Comparison of ENCODE assay signal across 8 cellular contexts in genomic region chr9:34647084-34647403, GRCh38. TPM values are rescaled to one million over a fixed set of nuclear protein-coding genes. Genes with fewer than 3 reads are reported as not detected.
DNase-seq lines count a peak whose midpoint lies in the region; ATAC-seq and TF ChIP-seq lines count a peak whose summit lies in the region.

No MANE protein-coding gene starts in this region.

- H3K27ac ChIP-seq in heart right ventricle (peak overlapping the region; percentile 84 to 97 (median 91)), body of pancreas (peak overlapping the region; percentile 63 to 86 (median 82)), mesendoderm (ENCODE audit: low read depth, low read length) (peak overlapping the region; percentile 40)

- peak in 1 of 8 donors; percentile 2 for ATAC-seq in heart right ventricle
- peak; percentile 0 for ATAC-seq in body of pancreas
- no peak for ATAC-seq in GM21723 (IDR thresholded peaks at IDR 0.05; ENCODE audit: unreplicated experiment)
- no peak for ATAC-seq in GM21619 (IDR thresholded peaks at IDR 0.05; ENCODE audit: unreplicated experiment)
- no peak for ATAC-seq in GM21526 (IDR thresholded peaks at IDR 0.05; ENCODE audit: low FRiP score, unreplicated experiment)

- H3K4me1 ChIP-seq in heart right ventricle (peaks cover 9 to 40% (median 34%) of the 10 kb centered on the region in 9 donors), body of pancreas (peaks cover 53% of the 10 kb centered on the region), mesendoderm (ENCODE audit: control insufficient read depth, low read depth, low read length) (peaks cover 13% of the 10 kb centered on the region)

- H3K4me2 ChIP-seq in mesendoderm (ENCODE audit: low read length) = peak overlapping the region; percentile 77

- peaks cover 0 to 31% (median 13%) of the 10 kb centered on the region in 9 donors for H3K36me3 ChIP-seq in heart right ventricle
- no peaks in the 10 kb centered on the region for H3K36me3 ChIP-seq in body of pancreas (replicated peaks in 1 of 2; ENCODE audit: insufficient read depth in 1 of 2, low read depth in 2 of 2)
- no peaks in the 10 kb centered on the region for H3K36me3 ChIP-seq in mesendoderm (ENCODE audit: control insufficient read depth, insufficient read depth, low read length)

- H3K27me3 ChIP-seq in heart right ventricle (no peaks in the 10 kb centered on the region), body of pancreas (no peaks in the 10 kb centered on the region), mesendoderm (ENCODE audit: insufficient read depth, low read length, poor library complexity) (no peaks in the 10 kb centered on the region)

- no peak for TF ChIP-seq POLR2A in body of pancreas (IDR thresholded peaks at IDR 0.05)

- H3K4me3 ChIP-seq in heart right ventricle = peak overlapping the region; percentile 52 to 93 (median 72)
- H3K4me3 ChIP-seq in body of pancreas = peak overlapping the region; percentile 45 to 58
- H3K4me3 ChIP-seq in mesendoderm (ENCODE audit: low read length) = peak overlapping the region; percentile 72

- no peak overlapping the region for H2BK5ac ChIP-seq in mesendoderm (ENCODE audit: low read length)

- H3K4ac ChIP-seq in mesendoderm (ENCODE audit: low read depth, low read length) = no peak overlapping the region

- H3K56ac ChIP-seq in mesendoderm (ENCODE audit: low read length) = peak overlapping the region; percentile 95

- peak overlapping the region; percentile 92 for H3K9ac ChIP-seq in mesendoderm (ENCODE audit: low read length)

- intact Hi-C loops in heart right ventricle (cut with DNase I) = no loop called here
- intact Hi-C loops in cardiac septum (cut with DNase I) = loop anchor here (5.0 kb wide), 2 partner anchors 35 to 55 kb away; partner anchors contain the start of gene RPP25L
- intact Hi-C loops in body of pancreas (cut with DNase I) = no loop called here

- DNase-seq in heart right ventricle (no peak), cardiac septum (ENCODE audit: low spot score) (no peak), body of pancreas (no peak), mesendoderm (no peak), NCI-H524 (lab: John Stamatoyannopoulos, UW) (no peak)

- H2BK15ac ChIP-seq in mesendoderm (replicated peaks; ENCODE audit: low read depth) = no peak overlapping the region

- H3K79me2 ChIP-seq in mesendoderm (ENCODE audit: control insufficient read depth, insufficient read depth, low read length) = peaks cover 5% of the 10 kb centered on the region

- 1 to 2% methylated on average over 8 of the region's 8 CpGs for WGBS in heart right ventricle, 2 donors
- WGBS in body of pancreas, 2 donors = 3 to 6% methylated on average over 7 to 8 of the region's 8 CpGs
- WGBS in mesendoderm (ENCODE audit: extremely low coverage, insufficient coverage, low lambda C conversion rate) = no CpG with 5 or more reads among the region's 8 CpGs

- H2AK5ac ChIP-seq in mesendoderm (ENCODE audit: low read length) = no peak overlapping the region

- H4K5ac ChIP-seq in mesendoderm (ENCODE audit: low read length) = no peak overlapping the region

- no peak for TF ChIP-seq CTCF in heart right ventricle (IDR thresholded peaks at IDR 0.05)
- TF ChIP-seq CTCF in body of pancreas (IDR thresholded peaks at IDR 0.05) = no peak

- H4K8ac ChIP-seq in mesendoderm (ENCODE audit: low read depth, low read length) = no peak overlapping the region

- no peak overlapping the region for H3K18ac ChIP-seq in mesendoderm (ENCODE audit: low read length)

- H3K23ac ChIP-seq in mesendoderm (ENCODE audit: low read length) = no peak overlapping the region

- H2BK120ac ChIP-seq in mesendoderm (ENCODE audit: low read depth, low read length) = no peak overlapping the region

- H3K79me1 ChIP-seq in mesendoderm (ENCODE audit: low read length) = peaks cover 14% of the 10 kb centered on the region

- H3K9me3 ChIP-seq in heart right ventricle (no peaks in the 10 kb centered on the region), body of pancreas (no peaks in the 10 kb centered on the region)

RNA-seq across cellular contexts. Expression of gene GALT, which starts 0.6 kb away (rescaled TPM):
- total RNA-seq in heart right ventricle (10 to 100 TPM; 34.7 to 65.0 (median 44.2) TPM), cardiac septum (42.4 TPM), body of pancreas (10 to 100 TPM; 31.6 to 33.2 TPM)
- 10 to 100 TPM; 20.8 to 82.2 TPM for polyA plus RNA-seq in heart right ventricle
- 9.9 TPM for polyA plus RNA-seq in mesendoderm (2013, experiment 1 of 2)
- polyA plus RNA-seq in mesendoderm (2013, experiment 2 of 2) = 10.9 TPM

RNA-seq across cellular contexts. Expression of gene IL11RA, which starts 4.9 kb away (rescaled TPM):
- total RNA-seq in heart right ventricle = 10 to 100 TPM; 45.2 to 53.7 (median 48.1) TPM
- polyA plus RNA-seq in heart right ventricle = 10 to 100 TPM; 26.9 to 30.0 TPM
- 59.4 TPM for total RNA-seq in cardiac septum
- total RNA-seq in body of pancreas = 10 to 100 TPM; 14.5 to 27.4 TPM
- 2.3 TPM for polyA plus RNA-seq in mesendoderm (2013, experiment 1 of 2)
- polyA plus RNA-seq in mesendoderm (2013, experiment 2 of 2) = 2.8 TPM

RNA-seq across cellular contexts. Expression of gene SIGMAR1, which starts 9.5 kb away (rescaled TPM):
- total RNA-seq in heart right ventricle (10 to 100 TPM; 15.8 to 31.7 (median 22.3) TPM), cardiac septum (25.8 TPM), body of pancreas (10 to 100 TPM; 26.7 to 57.1 TPM)
- 10 to 100 TPM; 23.8 to 54.0 TPM for polyA plus RNA-seq in heart right ventricle
- 61.1 TPM for polyA plus RNA-seq in mesendoderm (2013, experiment 1 of 2)
- polyA plus RNA-seq in mesendoderm (2013, experiment 2 of 2) = 60.8 TPM

RNA-seq across cellular contexts. Expression of gene CCL27, which starts 15.4 kb away (rescaled TPM):
- total RNA-seq in heart right ventricle (under 1 TPM in 1 of 10 donors, not detected in 9; 0.44 TPM), cardiac septum (not detected), body of pancreas (not detected)
- under 1 TPM in 1 of 2 donors, not detected in 1; 0.45 TPM for polyA plus RNA-seq in heart right ventricle
- polyA plus RNA-seq in mesendoderm (2013, experiment 1 of 2) = 0.42 TPM
- polyA plus RNA-seq in mesendoderm (2013, experiment 2 of 2) = 0.08 TPM

RNA-seq across cellular contexts. Expression of gene ARID3C, which starts 18.2 kb away (rescaled TPM):
- total RNA-seq in heart right ventricle = not detected
- not detected for polyA plus RNA-seq in heart right ventricle
- not detected for total RNA-seq in cardiac septum
- not detected for total RNA-seq in body of pancreas
- not detected for polyA plus RNA-seq in mesendoderm (2013, experiment 1 of 2)
- polyA plus RNA-seq in mesendoderm (2013, experiment 2 of 2) = not detected

Comparison
In these comparisons a context has a peak if more than half of its experiments do, and no peak if none do; other contexts are left out.
1. H3K27ac ChIP-seq: peak in every context shown above with its lines; median percentile 91 in heart right ventricle; 82 in body of pancreas; 40 in mesendoderm.